Comparison of ENCODE assay signal across 9 cellular contexts in genomic region chr1:70382682-70383081, GRCh38. TPM values are rescaled to one million over a fixed set of nuclear protein-coding genes. Genes with fewer than 3 reads are reported as not detected.
DNase-seq lines count a peak whose midpoint lies in the region; ATAC-seq and TF ChIP-seq lines count a peak whose summit lies in the region.
"Had no signal": no experiment of that assay in that cellular context is flagged by ENCODE, and none has a peak within 500 bp of the region (broad histone marks: within the 10 kb centered on the region; RNA-seq: fewer than 3 reads in every experiment).

No MANE protein-coding gene starts in this region.

- H3K9me2 ChIP-seq in PC-9 (ENCODE audit: insufficient read depth), result no peaks in the 10 kb centered on the region

- intact Hi-C loops in PC-9 (cut with micrococcal nuclease; ENCODE audit: unreplicated experiment), result no loop called here

- no peaks in the 10 kb centered on the region for H3K4me1 ChIP-seq in PC-9 (replicated peaks; ENCODE audit: insufficient read depth)

- H3K36me3 ChIP-seq in PC-9 (ENCODE audit: low read depth), result no peaks in the 10 kb centered on the region

- H3F3A ChIP-seq in PC-9 (ENCODE audit: insufficient read depth, low read depth), result no peaks in the 10 kb centered on the region

- no peak overlapping the region for H3K27ac ChIP-seq in PC-9

- no peak overlapping the region for H3K4me2 ChIP-seq in PC-9

- TF ChIP-seq CTCF in NB4 (IDR thresholded peaks at IDR 0.05; ENCODE audit: low read depth, low read length) (no peak), PC-9 (conservative IDR thresholded peaks at IDR 0.05) (no peak)

- H3K4me3 ChIP-seq in NB4 (ENCODE audit: low read depth, low read length) (no peak overlapping the region), PC-9 (no peak overlapping the region)

- no peaks in the 10 kb centered on the region for H4K20me1 ChIP-seq in PC-9 (ENCODE audit: insufficient read depth)

- ATAC-seq in GM18505 (IDR thresholded peaks at IDR 0.05; ENCODE audit: unreplicated experiment) (peak; percentile 92), GM21360 (IDR thresholded peaks at IDR 0.05; ENCODE audit: unreplicated experiment) (peak; percentile 69), HG02981 (IDR thresholded peaks at IDR 0.05; ENCODE audit: unreplicated experiment) (peak; percentile 87)
- ATAC-seq: stimulated activated naive CD8-positive, alpha-beta T cell treated with anti-CD3 and anti-CD28 coated beads, Interleukin-15, amount 100 ng/mL, for 72 hours had no signal

- BruUV-seq in PC-9 (replicated peaks; lab: Mats Ljungman, UMichigan), result no TSS peak

- POLR2A ChIA-PET in PC-9 (lab: Charles Lee; ENCODE audit: unreplicated experiment), result no interaction called here

- CTCF ChIA-PET in PC-9 (lab: Charles Lee), result no interaction called here

- H2AFZ ChIP-seq in PC-9, result no peak overlapping the region

- no peaks in the 10 kb centered on the region for H3K27me3 ChIP-seq in PC-9 (ENCODE audit: insufficient read depth, low read depth)

- DNase-seq in NB4 (ENCODE audit: low read depth), result peak; percentile 3
- no peak for DNase-seq in OCI-M2 (lab: John Stamatoyannopoulos, UW; ENCODE audit: unreplicated experiment)
- DNase-seq in central memory CD4-positive, alpha-beta T cell, result no peak
- DNase-seq in PC-9, result no peak
- DNase-seq in A172 (ENCODE audit: low spot score), result no peak
- DNase-seq: stimulated activated naive CD8-positive, alpha-beta T cell treated with anti-CD3 and anti-CD28 coated beads, Interleukin-15, amount 100 ng/mL, for 72 hours had no signal

- no peaks in the 10 kb centered on the region for H3K79me2 ChIP-seq in PC-9 (ENCODE audit: low read depth)

- TF ChIP-seq POLR2A in GM18505 (IDR thresholded peaks at IDR 0.05; ENCODE audit: borderline replicate concordance, extremely low read depth, insufficient read depth, insufficient read length) (no peak), NB4 (IDR thresholded peaks at IDR 0.05; ENCODE audit: extremely low read depth, insufficient read length) (no peak)

- no peaks in the 10 kb centered on the region for H3K9me3 ChIP-seq in PC-9 (ENCODE audit: insufficient read depth, low read depth)

RNA-seq across cellular contexts. Expression of gene ANKRD13C, which starts 28.2 kb away (rescaled TPM):
- 19.4 and 24.3 TPM in 2 replicates for total RNA-seq in PC-9 (2021)
- total RNA-seq in A172 (2014; rRNA removed; shearing (Covaris generic)), result 25.8 and 27.6 TPM in 2 replicates

RNA-seq across cellular contexts. Expression of gene CTH, which starts 28.4 kb away (rescaled TPM):
- 21.7 and 33.9 TPM in 2 replicates for total RNA-seq in PC-9 (2021)
- 0.31 and 1.8 TPM in 2 replicates for total RNA-seq in A172 (2014; rRNA removed; shearing (Covaris generic))
